In the genomic region with DNA sequence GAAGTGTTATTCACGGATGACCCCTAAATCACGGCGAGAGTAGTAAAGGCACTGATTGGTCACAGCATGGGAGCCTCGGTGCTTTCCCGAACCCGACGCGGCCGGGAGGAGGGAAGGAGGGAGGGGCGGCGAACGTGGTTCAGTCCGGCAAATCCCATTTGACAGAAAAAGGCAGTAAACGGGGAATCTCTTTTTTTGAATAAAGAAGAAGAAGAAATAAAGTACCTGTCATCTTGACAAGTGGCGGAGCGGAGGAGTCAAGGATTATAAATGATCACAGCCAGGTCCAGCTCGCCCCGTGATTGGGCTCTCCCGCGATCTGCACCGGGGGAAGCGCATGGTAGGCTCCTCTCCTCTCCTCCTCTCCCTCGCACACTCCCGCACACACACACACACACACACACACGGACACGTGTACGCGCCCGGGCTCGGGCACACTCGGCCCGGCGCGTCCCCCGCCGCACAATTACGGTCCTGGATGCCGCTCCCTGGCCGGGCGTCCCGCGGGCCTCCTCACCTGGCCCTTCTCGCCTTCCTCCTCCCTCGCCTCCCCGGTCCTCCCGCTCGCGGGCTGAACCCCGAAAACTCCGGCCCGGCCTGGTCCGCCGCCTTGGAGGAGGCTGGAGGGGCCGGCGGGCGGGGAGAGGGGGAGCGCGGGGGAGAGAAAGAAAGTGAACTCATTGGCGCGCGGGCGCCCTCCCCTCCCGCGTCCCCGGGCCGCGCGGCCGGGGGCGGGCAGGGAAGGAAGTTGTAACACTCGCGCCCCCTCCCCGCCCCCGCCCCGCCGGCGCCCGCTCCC, we compare ENCODE assay signal across 8 cellular contexts.
DNase-seq lines count a peak whose midpoint lies in the region; ATAC-seq and TF ChIP-seq lines count a peak whose summit lies in the region.

No MANE protein-coding gene starts in this region.

- peak; percentile 27 for ATAC-seq in activated CD8-positive, alpha-beta T cell treated with anti-CD3 and anti-CD28 coated beads for 36 hours
- no peak for ATAC-seq in GM21367 (IDR thresholded peaks at IDR 0.05; ENCODE audit: unreplicated experiment)

- H3K79me2 ChIP-seq in parathyroid adenoma = no peaks in the 10 kb centered on the region

- H2AFZ ChIP-seq in parathyroid adenoma = peak overlapping the region; percentile 46

- peaks cover 16% of the 10 kb centered on the region for H3K4me1 Mint-ChIP-seq in activated CD8-positive, alpha-beta T cell treated with anti-CD3 and anti-CD28 coated beads for 36 hours (ENCODE audit: low read depth)

- peak; percentile 76 for DNase-seq in A172 (ENCODE audit: low spot score)
- DNase-seq in GM10266 (ENCODE audit: extremely low spot score) = peak; percentile 44
- peak; percentile 38 to 39 for DNase-seq in Kasumi-1 (lab: John Stamatoyannopoulos, UW)
- peak; percentile 13 for DNase-seq in activated CD8-positive, alpha-beta T cell treated with anti-CD3 and anti-CD28 coated beads for 36 hours
- DNase-seq in glomerular visceral epithelial cell (ENCODE audit: extremely low spot score) = peak; percentile 81
- no peak for DNase-seq in stimulated activated CD4-positive, alpha-beta T cell treated with anti-CD3 and anti-CD28 coated beads, Interleukin-1b, Interleukin-23, amount 100 ng/mL, for 48 hours

- intact Hi-C loops in activated CD8-positive, alpha-beta T cell treated with anti-CD3 and anti-CD28 coated beads for 36 hours (cut with micrococcal nuclease) = no loop called here

- H3K4me3 Mint-ChIP-seq in activated CD8-positive, alpha-beta T cell treated with anti-CD3 and anti-CD28 coated beads for 36 hours = peak overlapping the region; percentile 59

- H3K27me3 ChIP-seq in parathyroid adenoma (ENCODE audit: control insufficient read depth, insufficient read depth, low read length) = no peaks in the 10 kb centered on the region

- H3K27ac ChIP-seq in parathyroid adenoma = no peak overlapping the region

- H3K4me2 ChIP-seq in parathyroid adenoma (ENCODE audit: low read length) = peak overlapping the region; percentile 71

- peak overlapping the region; percentile 57 for H3K4me3 ChIP-seq in parathyroid adenoma (ENCODE audit: low read depth, low read length)

- no peak for TF ChIP-seq CTCF in GM10266 (IDR thresholded peaks at IDR 0.05; ENCODE audit: control insufficient read depth, insufficient read depth, low read depth, missing control alignments)
- TF ChIP-seq CTCF in activated CD8-positive, alpha-beta T cell treated with anti-CD3 and anti-CD28 coated beads for 36 hours (IDR thresholded peaks at IDR 0.05) = no peak
- TF ChIP-seq CTCF in parathyroid adenoma (IDR thresholded peaks at IDR 0.05) = no peak

- H3K27me3 Mint-ChIP-seq in activated CD8-positive, alpha-beta T cell treated with anti-CD3 and anti-CD28 coated beads for 36 hours = peaks cover 52% of the 10 kb centered on the region

- H3K27ac Mint-ChIP-seq in activated CD8-positive, alpha-beta T cell treated with anti-CD3 and anti-CD28 coated beads for 36 hours = no peak overlapping the region

- no peaks in the 10 kb centered on the region for H3K4me1 ChIP-seq in parathyroid adenoma

- POLR2A ChIA-PET in activated CD8-positive, alpha-beta T cell treated with anti-CD3 and anti-CD28 coated beads for 36 hours (lab: Charles Lee) = no interaction called here

- no peak overlapping the region for H3K9ac ChIP-seq in parathyroid adenoma

- no peaks in the 10 kb centered on the region for H3K9me3 Mint-ChIP-seq in activated CD8-positive, alpha-beta T cell treated with anti-CD3 and anti-CD28 coated beads for 36 hours

- H3K9me3 ChIP-seq in parathyroid adenoma (ENCODE audit: control insufficient read depth, low read length) = no peaks in the 10 kb centered on the region

- CTCF ChIA-PET in activated CD8-positive, alpha-beta T cell treated with anti-CD3 and anti-CD28 coated beads for 36 hours (lab: Charles Lee) = no interaction called here

- no peaks in the 10 kb centered on the region for H3K36me3 Mint-ChIP-seq in activated CD8-positive, alpha-beta T cell treated with anti-CD3 and anti-CD28 coated beads for 36 hours (ENCODE audit: low read depth)

- no peaks in the 10 kb centered on the region for H3K36me3 ChIP-seq in parathyroid adenoma (ENCODE audit: control insufficient read depth, insufficient read depth, low read length)
